ENCODE assay signal across 8 cellular contexts in the genomic region with DNA sequence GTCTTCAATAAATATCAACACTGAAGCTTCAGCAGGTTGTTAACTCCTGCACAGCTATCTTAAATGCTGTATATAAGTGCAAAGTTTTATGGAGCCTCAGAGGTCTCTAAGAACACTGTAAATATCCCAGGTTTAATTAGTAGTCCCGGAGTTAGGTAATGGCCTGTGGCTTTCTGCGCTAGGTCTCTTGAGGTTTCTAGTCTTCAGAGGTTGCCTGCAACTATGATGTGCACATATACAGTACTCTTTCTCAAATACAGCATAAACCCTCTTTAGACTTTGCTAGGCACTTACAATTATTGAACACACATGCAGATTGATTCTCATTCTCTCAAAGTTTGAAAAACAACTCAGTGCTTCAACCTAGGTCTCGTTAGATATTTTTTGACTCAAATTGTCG. TPM values are rescaled to one million over a fixed set of nuclear protein-coding genes. Genes with fewer than 3 reads are reported as not detected.
A peak's percentile ranks its signal among the peaks of the same experiment; 100 is the strongest.
DNase-seq lines count a peak whose midpoint lies in the region; ATAC-seq and TF ChIP-seq lines count a peak whose summit lies in the region.

No MANE protein-coding gene starts in this region.

- H3K9ac ChIP-seq in iPS-18a (ENCODE audit: low read length): peak overlapping the region; percentile 66

- H3K36me3 Mint-ChIP-seq in activated CD4-positive, alpha-beta T cell treated with anti-CD3 and anti-CD28 coated beads for 36 hours (ENCODE audit: low read depth): peaks cover 12% of the 10 kb centered on the region
- peaks cover 33% of the 10 kb centered on the region for H3K36me3 Mint-ChIP-seq in activated B cell treated with CpG ODN at 0.5 μM for 24 hours (ENCODE audit: low read depth)

- H3K4me3 ChIP-seq in iPS-18a (ENCODE audit: low read length) (peak overlapping the region; percentile 75), suprapubic skin (peak overlapping the region; percentile 90), A673 (ENCODE audit: low read depth, low read length, poor library complexity, severe bottlenecking) (no peak overlapping the region)

- no peaks in the 10 kb centered on the region for H3K9me3 Mint-ChIP-seq in activated CD4-positive, alpha-beta T cell treated with anti-CD3 and anti-CD28 coated beads for 36 hours (ENCODE audit: low read depth)
- H3K9me3 Mint-ChIP-seq in activated B cell treated with CpG ODN at 0.5 μM for 24 hours: no peaks in the 10 kb centered on the region

- no peaks in the 10 kb centered on the region for H3K9me3 ChIP-seq in iPS-18a (ENCODE audit: control insufficient read depth, low read depth, low read length)
- no peaks in the 10 kb centered on the region for H3K9me3 ChIP-seq in suprapubic skin
- H3K9me3 ChIP-seq in A673 (ENCODE audit: low read depth, low read length, poor library complexity, severe bottlenecking): no peaks in the 10 kb centered on the region

- H3K36me3 ChIP-seq in iPS-18a (ENCODE audit: control insufficient read depth, low read depth, low read length) (no peaks in the 10 kb centered on the region), suprapubic skin (no peaks in the 10 kb centered on the region), A673 (ENCODE audit: insufficient read depth, low read length, poor library complexity, severe bottlenecking) (no peaks in the 10 kb centered on the region)

- H3K27ac Mint-ChIP-seq in activated CD4-positive, alpha-beta T cell treated with anti-CD3 and anti-CD28 coated beads for 36 hours: no peak overlapping the region
- peak overlapping the region; percentile 98 for H3K27ac Mint-ChIP-seq in activated B cell treated with CpG ODN at 0.5 μM for 24 hours

- H3K27ac ChIP-seq in iPS-18a (ENCODE audit: low read length): no peak overlapping the region
- peak overlapping the region; percentile 97 for H3K27ac ChIP-seq in suprapubic skin
- no peak overlapping the region for H3K27ac ChIP-seq in A673 (ENCODE audit: low read depth, low read length, poor library complexity, severe bottlenecking)

- POLR2A ChIA-PET in activated CD4-positive, alpha-beta T cell treated with anti-CD3 and anti-CD28 coated beads for 36 hours (lab: Charles Lee): interaction anchor here (2.5 kb wide), 1 partner anchor 43 kb away, joined by 17 read pairs; a partner anchor contains a TSS
- POLR2A ChIA-PET in activated B cell treated with CpG ODN at 0.5 μM for 24 hours (lab: Charles Lee): interaction anchor here (1.1 to 8.5 kb wide), 17 partner anchors 11 to 721 kb away, joined by 3 to 257 read pairs (median 21); a partner anchor contains a TSS
- POLR2A ChIA-PET in A673 (lab: Charles Lee; ENCODE audit: low non-redundant PET): interaction anchor here (0.6 kb wide), 1 partner anchor 11 kb away, joined by 3 read pairs; no protein-coding TSS in a partner anchor

- H3K27me3 Mint-ChIP-seq in activated CD4-positive, alpha-beta T cell treated with anti-CD3 and anti-CD28 coated beads for 36 hours: no peaks in the 10 kb centered on the region
- H3K27me3 Mint-ChIP-seq in activated B cell treated with CpG ODN at 0.5 μM for 24 hours: no peaks in the 10 kb centered on the region

- intact Hi-C loops in activated CD4-positive, alpha-beta T cell treated with anti-CD3 and anti-CD28 coated beads for 36 hours (cut with DNase I, micrococcal nuclease): loop anchor here (2.0 to 10.0 kb wide), 6 partner anchors 66 to 1134 kb away; a partner anchor contains a TSS
- intact Hi-C loops in activated B cell treated with CpG ODN at 0.5 μM for 24 hours (cut with micrococcal nuclease): loop anchor here (2.0 to 5.0 kb wide), 4 partner anchors 454 to 1021 kb away; a partner anchor contains a TSS
- intact Hi-C loops in A673 (cut with micrococcal nuclease; ENCODE audit: unreplicated experiment): loop anchor here (2.0 to 10.0 kb wide), 4 partner anchors 114 to 691 kb away; a partner anchor contains a TSS

- TF ChIP-seq CTCF in activated B cell treated with CpG ODN at 0.5 μM for 24 hours (IDR thresholded peaks at IDR 0.05) (no peak), suprapubic skin (IDR thresholded peaks at IDR 0.05) (no peak), A673 (conservative IDR thresholded peaks at IDR 0.05; ENCODE audit: low read depth, low read length) (no peak)

- no peak for TF ChIP-seq POLR2A in suprapubic skin (IDR thresholded peaks at IDR 0.05)

- no peak for DNase-seq in activated CD4-positive, alpha-beta T cell treated with anti-CD3 and anti-CD28 coated beads for 36 hours
- DNase-seq in activated CD4-positive, alpha-beta T cell treated with anti-CD3 and anti-CD28 coated beads for 48 hours: no peak
- no peak for DNase-seq in activated B cell treated with CpG ODN at 0.5 μM for 24 hours
- no peak for DNase-seq in suprapubic skin (ENCODE audit: low spot score in 2 of 2)
- no peak for DNase-seq in NCI-H2107 treated with DMSO at 0.1 percent for 48 hours (lab: John Stamatoyannopoulos, UW; ENCODE audit: unreplicated experiment)
- no peak for DNase-seq in A673 (ENCODE audit: low spot score)

- CTCF ChIA-PET in activated CD4-positive, alpha-beta T cell treated with anti-CD3 and anti-CD28 coated beads for 36 hours (lab: Charles Lee): interaction anchor here (0.9 to 1.2 kb wide), 3 partner anchors 10 to 231 kb away, joined by 3 to 6 read pairs (median 3); no protein-coding TSS in a partner anchor
- CTCF ChIA-PET in activated B cell treated with CpG ODN at 0.5 μM for 24 hours (lab: Charles Lee) (interaction anchor here (0.9 to 7.3 kb wide), 13 partner anchors 11 to 950 kb away, joined by 3 to 112 read pairs (median 6); a partner anchor contains a TSS), A673 (lab: Charles Lee) (interaction anchor here (0.5 to 0.7 kb wide), 2 partner anchors 22 to 528 kb away, joined by 3 to 7 read pairs; no protein-coding TSS in a partner anchor)

- no peak for ATAC-seq in activated CD4-positive, alpha-beta T cell treated with anti-CD3 and anti-CD28 coated beads for 36 hours
- no peak for ATAC-seq in activated B cell treated with CpG ODN at 0.5 μM for 24 hours (ENCODE audit: low read depth)
- no peak for ATAC-seq in HG03460 (IDR thresholded peaks at IDR 0.05; ENCODE audit: unreplicated experiment)

- H3K27me3 ChIP-seq in iPS-18a (ENCODE audit: control insufficient read depth, insufficient read depth, low read length) (peaks cover 9% of the 10 kb centered on the region), suprapubic skin (no peaks in the 10 kb centered on the region), A673 (replicated peaks; ENCODE audit: insufficient read depth, low read depth, low read length, poor library complexity) (no peaks in the 10 kb centered on the region)

- peaks cover 25% of the 10 kb centered on the region for H3K4me1 Mint-ChIP-seq in activated CD4-positive, alpha-beta T cell treated with anti-CD3 and anti-CD28 coated beads for 36 hours
- H3K4me1 Mint-ChIP-seq in activated B cell treated with CpG ODN at 0.5 μM for 24 hours: peaks cover 24% of the 10 kb centered on the region

- WGBS in suprapubic skin: 56% methylated on average over 4 of the region's 4 CpGs

- TF ChIP-seq EP300 in suprapubic skin (IDR thresholded peaks at IDR 0.05): no peak

- peaks cover 9% of the 10 kb centered on the region for H3K4me1 ChIP-seq in iPS-18a (ENCODE audit: control insufficient read depth, low read depth, low read length)
- peaks cover 22% of the 10 kb centered on the region for H3K4me1 ChIP-seq in suprapubic skin
- H3K4me1 ChIP-seq in A673 (ENCODE audit: insufficient read depth, low read length, poor library complexity, severe bottlenecking): peaks cover 5% of the 10 kb centered on the region

- peak overlapping the region; percentile 91 for H3K4me3 Mint-ChIP-seq in activated CD4-positive, alpha-beta T cell treated with anti-CD3 and anti-CD28 coated beads for 36 hours
- peak overlapping the region; percentile 97 for H3K4me3 Mint-ChIP-seq in activated B cell treated with CpG ODN at 0.5 μM for 24 hours

- BruUV-seq in A673 (replicated peaks; lab: Mats Ljungman, UMichigan): no TSS peak

RNA-seq across cellular contexts. Expression of a gene that starts 2.3 kb away (rescaled TPM):
- total RNA-seq in activated CD4-positive, alpha-beta T cell treated with anti-CD3 and anti-CD28 coated beads for 36 hours: under 1 TPM; 0.30 to 0.34 TPM
- total RNA-seq in activated B cell treated with CpG ODN at 0.5 μM for 24 hours: 2.4 and 2.6 TPM in 2 replicates
- total RNA-seq in suprapubic skin: under 1 TPM in 3 of 4 donors, not detected in 1; 0.24 to 0.85 (median 0.34) TPM
- 0.32 and 0.37 TPM in 2 replicates for total RNA-seq in A673 (2021)

RNA-seq across cellular contexts. Expression of a gene that starts 2.4 kb away (rescaled TPM):
- 10 to 100 TPM; 38.1 to 42.1 TPM for total RNA-seq in activated CD4-positive, alpha-beta T cell treated with anti-CD3 and anti-CD28 coated beads for 36 hours
- total RNA-seq in activated B cell treated with CpG ODN at 0.5 μM for 24 hours (172 and 227 TPM in 2 replicates), suprapubic skin (100 to 1,000 TPM in 2 of 4 donors, 10 to 100 TPM in 2; 69.1 to 141 (median 91.8) TPM), A673 (2021) (66.0 and 66.4 TPM in 2 replicates)

RNA-seq across cellular contexts. Expression of a gene that starts 43.0 kb away (rescaled TPM):
- total RNA-seq in activated CD4-positive, alpha-beta T cell treated with anti-CD3 and anti-CD28 coated beads for 36 hours: 10 to 100 TPM; 34.2 to 46.8 TPM
- total RNA-seq in activated B cell treated with CpG ODN at 0.5 μM for 24 hours: 34.7 and 42.6 TPM in 2 replicates
- total RNA-seq in suprapubic skin: 10 to 100 TPM; 29.9 to 40.6 (median 31.5) TPM
- total RNA-seq in A673 (2021): 48.6 and 51.6 TPM in 2 replicates
